8 cellular contexts compared by ENCODE assay signal in the genomic region with DNA sequence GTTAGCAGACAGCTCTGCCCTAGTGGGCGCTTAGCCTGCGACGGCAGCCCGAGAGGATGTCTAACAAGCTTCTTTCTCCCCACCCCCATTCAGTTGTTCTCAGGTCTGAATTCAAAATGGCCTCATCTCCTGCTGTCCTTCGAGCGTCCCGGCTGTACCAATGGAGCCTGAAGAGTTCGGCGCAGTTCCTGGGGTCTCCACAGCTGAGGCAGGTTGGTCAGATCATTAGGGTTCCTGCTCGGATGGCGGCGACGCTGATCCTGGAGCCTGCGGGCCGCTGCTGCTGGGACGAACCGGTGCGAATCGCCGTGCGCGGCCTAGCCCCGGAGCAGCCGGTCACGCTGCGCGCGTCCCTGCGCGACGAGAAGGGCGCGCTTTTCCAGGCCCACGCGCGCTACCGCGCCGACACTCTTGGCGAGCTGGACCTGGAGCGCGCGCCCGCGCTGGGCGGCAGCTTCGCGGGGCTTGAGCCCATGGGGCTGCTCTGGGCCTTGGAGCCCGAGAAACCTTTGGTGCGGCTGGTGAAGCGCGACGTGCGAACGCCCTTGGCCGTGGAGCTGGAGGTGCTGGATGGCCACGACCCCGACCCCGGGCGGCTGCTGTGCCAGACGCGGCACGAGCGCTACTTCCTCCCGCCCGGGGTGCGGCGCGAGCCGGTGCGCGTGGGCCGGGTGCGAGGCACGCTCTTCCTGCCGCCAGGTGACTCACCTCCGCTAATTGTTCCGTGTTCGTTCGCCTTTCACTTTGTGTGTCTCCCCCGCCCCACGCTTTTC. TPM values are rescaled to one million over a fixed set of nuclear protein-coding genes. Genes with fewer than 3 reads are reported as not detected.
DNase-seq lines count a peak whose midpoint lies in the region; ATAC-seq and TF ChIP-seq lines count a peak whose summit lies in the region.
"Not testable (repeated sequence)": the region's sequence is repeated elsewhere in the genome, so short reads cannot be mapped to it uniquely, and the experiment has no call there.

A gene with protein sequence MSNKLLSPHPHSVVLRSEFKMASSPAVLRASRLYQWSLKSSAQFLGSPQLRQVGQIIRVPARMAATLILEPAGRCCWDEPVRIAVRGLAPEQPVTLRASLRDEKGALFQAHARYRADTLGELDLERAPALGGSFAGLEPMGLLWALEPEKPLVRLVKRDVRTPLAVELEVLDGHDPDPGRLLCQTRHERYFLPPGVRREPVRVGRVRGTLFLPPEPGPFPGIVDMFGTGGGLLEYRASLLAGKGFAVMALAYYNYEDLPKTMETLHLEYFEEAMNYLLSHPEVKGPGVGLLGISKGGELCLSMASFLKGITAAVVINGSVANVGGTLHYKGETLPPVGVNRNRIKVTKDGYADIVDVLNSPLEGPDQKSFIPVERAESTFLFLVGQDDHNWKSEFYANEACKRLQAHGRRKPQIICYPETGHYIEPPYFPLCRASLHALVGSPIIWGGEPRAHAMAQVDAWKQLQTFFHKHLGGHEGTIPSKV (plus strand): TSS at position 29 of the 773 bp plus-strand sequence. CDS start 28 bp downstream, at position 57.

- not testable (repeated sequence) for TF ChIP-seq CTCF in IMR-90 (conservative IDR thresholded peaks at IDR 0.05; ENCODE audit: low read depth, low read length); PC-3 (conservative IDR thresholded peaks at IDR 0.05; ENCODE audit: low read depth, low read length)
- peak; percentile 20 for TF ChIP-seq CTCF in epithelial cell of proximal tubule (conservative IDR thresholded peaks at IDR 0.05; ENCODE audit: low read depth, low read length)

- H2AK5ac ChIP-seq in IMR-90 (ENCODE audit: low read depth, low read length): peak within 1 kb of the TSS; percentile 92

- H4K8ac ChIP-seq in IMR-90 (ENCODE audit: low read depth in 2 of 2, low read length in 2 of 2): peak within 1 kb of the TSS; percentile 87 to 99

- 4% methylated on average over 20 of the region's 82 CpGs; no CpG with 5 or more reads in 1 of the 2 experiments for WGBS in IMR-90 (ENCODE audit: extremely low coverage in 2 of 2, insufficient read length in 1 of 2), 2 experiments

- BruUV-seq in IMR-90 (replicated peaks; lab: Mats Ljungman, UMichigan): TSS peak; percentile 86
- not testable (repeated sequence) for BruUV-seq in PC-3 (replicated peaks; lab: Mats Ljungman, UMichigan)

- intact Hi-C loops in IMR-90 (cut with micrococcal nuclease) (loop anchor here (5.0 kb wide), 1 partner anchor 47 kb away; no protein-coding TSS in a partner anchor), PC-3 (cut with micrococcal nuclease) (loop anchor here (2.0 to 10.0 kb wide), 5 partner anchors 61 to 642 kb away; partner anchors contain the start of genes DCAF4 and RIOX1)

- peak within 1 kb of the TSS; percentile 99 for H3K4ac ChIP-seq in IMR-90 (ENCODE audit: low read depth, low read length)

- peak within 1 kb of the TSS; percentile 95 for H2BK120ac ChIP-seq in IMR-90 (ENCODE audit: low read depth, low read length)

- ATAC-seq in GM21381 (IDR thresholded peaks at IDR 0.05; ENCODE audit: unreplicated experiment): peak; percentile 41
- peak; percentile 90 for ATAC-seq in IMR-90 (ENCODE audit: low read depth)
- ATAC-seq in PC-3: peak; percentile 74

- peaks cover 29% of the 10 kb centered on the region for H3K79me2 ChIP-seq in PC-3 (ENCODE audit: low read length)

- H3K4me2 ChIP-seq in IMR-90 (ENCODE audit: low read depth, low read length) (peak within 1 kb of the TSS; percentile 86), PC-3 (ENCODE audit: low read length) (peak within 1 kb of the TSS; percentile 80)

- H3K9me3 ChIP-seq in IMR-90 (ENCODE audit: control insufficient read depth, insufficient read depth, low read length); PC-3 (ENCODE audit: low read length); mononuclear cell (ENCODE audit: low read depth, low read length): not testable (repeated sequence)

- not testable (repeated sequence) for H3K9me2 ChIP-seq in PC-3 (replicated peaks; ENCODE audit: low read length)

- H3K9ac ChIP-seq in IMR-90 (ENCODE audit: low read depth, low read length): peak within 1 kb of the TSS; percentile 93
- H3K9ac ChIP-seq in PC-3 (ENCODE audit: low read length): peak within 1 kb of the TSS; percentile 74

- peak within 1 kb of the TSS; percentile 99 for H3K14ac ChIP-seq in IMR-90 (replicated peaks; ENCODE audit: low read depth, low read length)

- H4K91ac ChIP-seq in IMR-90 (ENCODE audit: insufficient read depth, low read depth, low read length): peak within 1 kb of the TSS; percentile 99

- peak within 1 kb of the TSS; percentile 73; the same call in 1 of the 2 replicates for H2BK20ac ChIP-seq in IMR-90 (ENCODE audit: low read depth, low read length)

- peak within 1 kb of the TSS; percentile 94 for H3K18ac ChIP-seq in IMR-90 (ENCODE audit: low read depth, low read length)

- H4K20me1 ChIP-seq in IMR-90 (ENCODE audit: insufficient read depth, low read length); PC-3 (ENCODE audit: low read length): not testable (repeated sequence)

- H3K23ac ChIP-seq in IMR-90 (ENCODE audit: low read depth, low read length): peak within 1 kb of the TSS; percentile 97

- peak within 1 kb of the TSS; percentile 95 for H4K5ac ChIP-seq in IMR-90 (ENCODE audit: low read depth, low read length)

- in situ Hi-C loops in IMR-90 (cut with MboI; ENCODE audit: low sequenced_read_pairs): not testable (repeated sequence)

- H3K4me1 Mint-ChIP-seq in activated T-cell treated with anti-CD3 and anti-CD28 coated beads, Interleukin-2, amount 50 U/mL, for 24 hours (ENCODE audit: low read depth): peaks cover 55% of the 10 kb centered on the region

- H2AK9ac ChIP-seq in IMR-90 (replicated peaks; ENCODE audit: low read depth, low read length, poor library complexity): peak within 1 kb of the TSS; percentile 95

- not testable (repeated sequence) for H3K27me3 Mint-ChIP-seq in activated T-cell treated with anti-CD3 and anti-CD28 coated beads, Interleukin-2, amount 50 U/mL, for 24 hours

- POLR2A ChIA-PET in IMR-90 (lab: Charles Lee; ENCODE audit: unreplicated experiment): interaction anchor here (0.5 to 0.7 kb wide), 5 partner anchors 10 to 303 kb away, joined by 3 to 11 read pairs (median 4); no protein-coding TSS in a partner anchor
- POLR2A ChIA-PET in PC-3 (lab: Charles Lee; ENCODE audit: unreplicated experiment): interaction anchor here (0.6 to 1.1 kb wide), 8 partner anchors 9 to 904 kb away, joined by 3 to 13 read pairs (median 4); partner anchors contain the start of gene RIOX1

- H3K79me1 ChIP-seq in IMR-90 (ENCODE audit: low read depth in 1 of 2, low read length in 2 of 2): peaks cover 15 to 29% of the 10 kb centered on the region in 2 experiments

- H3K27ac ChIP-seq in IMR-90 (ENCODE audit: insufficient read depth, low read length) (peak within 1 kb of the TSS; percentile 92), PC-3 (ENCODE audit: low read length) (peak within 1 kb of the TSS; percentile 33)

- H2BK15ac ChIP-seq in IMR-90 (ENCODE audit: low read depth, low read length): peak within 1 kb of the TSS; percentile 88; the same call in 2 of the 3 replicates

- peak within 1 kb of the TSS; percentile 81 for H2BK5ac ChIP-seq in IMR-90 (ENCODE audit: low read depth, low read length, poor library complexity, severe bottlenecking)

- peak within 1 kb of the TSS; percentile 98 for H3K27ac Mint-ChIP-seq in activated T-cell treated with anti-CD3 and anti-CD28 coated beads, Interleukin-2, amount 50 U/mL, for 24 hours

- peak within 1 kb of the TSS; percentile 88 for H3K56ac ChIP-seq in IMR-90 (ENCODE audit: extremely low read depth, insufficient read depth, low read length)

- H3K9me3 Mint-ChIP-seq in activated T-cell treated with anti-CD3 and anti-CD28 coated beads, Interleukin-2, amount 50 U/mL, for 24 hours: not testable (repeated sequence)

- H3F3A ChIP-seq in PC-3 (ENCODE audit: low read length, unreplicated experiment): not testable (repeated sequence)

- TF ChIP-seq POLR2A in IMR-90 (IDR thresholded peaks at IDR 0.05; ENCODE audit: low read depth, low read length): peak; percentile 80

- not testable (repeated sequence) for TF ChIP-seq RAD21 in IMR-90 (IDR thresholded peaks at IDR 0.05; ENCODE audit: low read length)

- H2AFZ ChIP-seq in IMR-90 (replicated peaks; ENCODE audit: low read length, poor library complexity): peak within 1 kb of the TSS; percentile 95
- H2AFZ ChIP-seq in PC-3 (ENCODE audit: low read length): peak within 1 kb of the TSS; percentile 62

- H3K4me3 Mint-ChIP-seq in activated T-cell treated with anti-CD3 and anti-CD28 coated beads, Interleukin-2, amount 50 U/mL, for 24 hours: peak within 1 kb of the TSS; percentile 90

- H3K27me3 ChIP-seq in IMR-90 (ENCODE audit: control insufficient read depth, insufficient read depth, low read length); PC-3 (ENCODE audit: low read length); mononuclear cell (ENCODE audit: insufficient read depth, low read length): not testable (repeated sequence)

- not testable (repeated sequence) for H3K4me1 ChIP-seq in IMR-90 (ENCODE audit: control insufficient read depth, insufficient read depth, low read length)
- peaks cover 31% of the 10 kb centered on the region for H3K4me1 ChIP-seq in PC-3 (ENCODE audit: insufficient read depth, low read length)
- H3K4me1 ChIP-seq in mononuclear cell (ENCODE audit: insufficient read depth, low read length): peaks cover 33% of the 10 kb centered on the region

- not testable (repeated sequence) for H3K9me1 ChIP-seq in IMR-90 (ENCODE audit: insufficient read depth, low read length)

- H3K4me3 ChIP-seq in IMR-90 (ENCODE audit: insufficient read depth, low read depth, low read length) (peak within 1 kb of the TSS; percentile 70), PC-3 (ENCODE audit: low read length) (peak within 1 kb of the TSS; percentile 67), epithelial cell of proximal tubule (ENCODE audit: low read depth, low read length) (peak within 1 kb of the TSS; percentile 68), mononuclear cell (ENCODE audit: low read length) (peak within 1 kb of the TSS; percentile 52)

- H3K36me3 Mint-ChIP-seq in activated T-cell treated with anti-CD3 and anti-CD28 coated beads, Interleukin-2, amount 50 U/mL, for 24 hours (ENCODE audit: low read depth): peaks cover 57% of the 10 kb centered on the region

- H3K36me3 ChIP-seq in IMR-90 (ENCODE audit: control insufficient read depth, insufficient read depth, low read length); PC-3 (ENCODE audit: low read depth, low read length): not testable (repeated sequence)

- DNase-seq in COR-L47 (lab: John Stamatoyannopoulos, UW) (peak; percentile 92), IMR-90 (peak; percentile 93), PC-3 (peak; percentile 89), epithelial cell of proximal tubule (ENCODE audit: low read depth) (peak; percentile 68)
- peak; percentile 89 for DNase-seq in activated T-cell treated with anti-CD3 and anti-CD28 coated beads, Interleukin-2, amount 50 U/mL, for 24 hours
- peak; percentile 73 to 81 for DNase-seq in stimulated activated CD8-positive, alpha-beta memory T cell treated with anti-CD3 and anti-CD28 coated beads, Interleukin-15, amount 100 ng/mL, for 48 hours (ENCODE audit: low read depth in 2 of 2)

- dilution Hi-C loops in IMR-90 (cut with HindIII; ENCODE audit: low sequenced_read_pairs, unreplicated experiment): not testable (repeated sequence)

- CTCF ChIA-PET in IMR-90 (lab: Yijun Ruan, JAX) (interaction anchor here (1.5 kb wide), 1 partner anchor 61 kb away, joined by 5 read pairs; no protein-coding TSS in a partner anchor), PC-3 (lab: Charles Lee) (interaction anchor here (0.5 to 1.5 kb wide), 10 partner anchors 40 to 931 kb away, joined by 3 to 8 read pairs (median 4); no protein-coding TSS in a partner anchor)

RNA-seq across cellular contexts. Expression of the gene that starts here (rescaled TPM):
- total RNA-seq in IMR-90 (2012; rRNA removed): 19.7 and 24.7 TPM in 2 replicates
- 33.1 and 34.9 TPM in 2 replicates for polyA plus RNA-seq in IMR-90 (2012; rRNA removed)
- polyA plus RNA-seq in IMR-90 (2012; cell fraction: cytosol; rRNA removed): 40.0 and 49.8 TPM in 2 replicates
- polyA plus RNA-seq in IMR-90 (2012; cell fraction: nucleus; rRNA removed; ENCODE audit: low replicate concordance): 26.4 and 34.4 TPM in 2 replicates
- total RNA-seq in PC-3 (2014; rRNA removed): 39.0 and 46.0 TPM in 2 replicates
- 9.2 and 22.9 TPM in 2 replicates for total RNA-seq in epithelial cell of proximal tubule
- total RNA-seq in mononuclear cell: 12.9 TPM

Comparison
In these comparisons a context has a peak if more than half of its experiments do, and no peak if none do; other contexts are left out.
1. Peak in every context shown above with its lines: DNase-seq, ATAC-seq, H3K4me3 ChIP-seq and H3K27ac ChIP-seq.